8 cellular contexts compared by ENCODE assay signal in the genomic region with DNA sequence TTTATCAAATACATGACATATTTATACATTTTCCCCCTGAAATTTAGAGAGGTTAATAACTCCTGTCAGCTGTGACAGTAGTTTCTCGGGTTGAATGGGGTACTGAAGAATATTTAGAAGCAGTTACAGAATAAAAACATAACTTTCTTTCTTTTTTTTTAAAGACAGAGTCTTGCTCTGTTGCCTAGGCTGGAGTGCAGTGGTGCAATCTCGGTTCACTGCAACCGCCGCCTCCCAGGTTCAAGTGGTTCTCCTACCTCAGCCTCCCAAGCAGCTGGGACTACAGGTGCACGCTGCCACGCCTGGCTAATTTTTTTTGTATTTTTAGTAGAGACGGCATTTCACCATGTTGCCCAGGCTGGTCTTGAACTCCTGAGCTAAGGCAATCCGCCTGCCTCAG. TPM values are rescaled to one million over a fixed set of nuclear protein-coding genes. Genes with fewer than 3 reads are reported as not detected.
DNase-seq lines count a peak whose midpoint lies in the region; ATAC-seq and TF ChIP-seq lines count a peak whose summit lies in the region.
"Not testable (repeated sequence)": the region's sequence is repeated elsewhere in the genome, so short reads cannot be mapped to it uniquely, and the experiment has no call there.

No MANE protein-coding gene starts in this region.

- H3K4me1 Mint-ChIP-seq in CD4-positive, CD25-positive, alpha-beta regulatory T cell: peaks cover 54 to 90% (median 71%) of the 10 kb centered on the region in 4 donors
- peaks cover 30% of the 10 kb centered on the region for H3K4me1 Mint-ChIP-seq in activated CD4-positive, alpha-beta T cell treated with anti-CD3 and anti-CD28 coated beads, Interleukin-2, amount 10 ng/mL, durations not matched to agents 7 days and 5 days
- peaks cover 27% of the 10 kb centered on the region for H3K4me1 Mint-ChIP-seq in activated naive CD4-positive, alpha-beta T cell treated with anti-CD3 and anti-CD28 coated beads, Interleukin-2, amount 10 ng/mL, durations not matched to agents 7 days and 5 days
- peaks cover 14 to 60% (median 54%) of the 10 kb centered on the region in 7 donors for H3K4me1 Mint-ChIP-seq in naive thymus-derived CD4-positive, alpha-beta T cell

- H3K9me3 ChIP-seq in CD4-positive, CD25-positive, alpha-beta regulatory T cell (ENCODE audit: control insufficient read depth in 2 of 2, low read length in 2 of 2); OCI-LY3 (ENCODE audit: insufficient read depth, low read length); naive thymus-derived CD4-positive, alpha-beta T cell (ENCODE audit: control insufficient read depth in 2 of 3, low read length in 3 of 3): not testable (repeated sequence)

- H4K20me1 ChIP-seq in OCI-LY3 (ENCODE audit: insufficient read depth, low read length): not testable (repeated sequence)

- H3K27me3 ChIP-seq in CD4-positive, CD25-positive, alpha-beta regulatory T cell (ENCODE audit: control insufficient read depth, insufficient read depth, low read length); OCI-LY3 (ENCODE audit: low read depth, low read length); naive thymus-derived CD4-positive, alpha-beta T cell (ENCODE audit: control insufficient read depth in 2 of 2, insufficient read depth in 2 of 2, low read length in 2 of 2): not testable (repeated sequence)

- H3K27ac ChIP-seq in CD4-positive, CD25-positive, alpha-beta regulatory T cell (ENCODE audit: insufficient read depth, low read length, poor library complexity, severe bottlenecking): peak overlapping the region; percentile 85
- H3K27ac ChIP-seq in OCI-LY3 (ENCODE audit: low read length): peak overlapping the region; percentile 92
- H3K27ac ChIP-seq in naive thymus-derived CD4-positive, alpha-beta T cell (ENCODE audit: low read depth, low read length): not testable (repeated sequence)

- H3K27me3 Mint-ChIP-seq in CD4-positive, CD25-positive, alpha-beta regulatory T cell; activated CD4-positive, alpha-beta T cell treated with anti-CD3 and anti-CD28 coated beads, Interleukin-2, amount 10 ng/mL, durations not matched to agents 7 days and 5 days; activated naive CD4-positive, alpha-beta T cell treated with anti-CD3 and anti-CD28 coated beads, Interleukin-2, amount 10 ng/mL, durations not matched to agents 7 days and 5 days; naive thymus-derived CD4-positive, alpha-beta T cell: not testable (repeated sequence)

- DNase-seq in CD4-positive, CD25-positive, alpha-beta regulatory T cell; activated CD4-positive, alpha-beta T cell treated with anti-CD3 and anti-CD28 coated beads, Interleukin-2, amount 10 ng/mL, durations not matched to agents 7 days and 5 days; activated naive CD4-positive, alpha-beta T cell treated with anti-CD3 and anti-CD28 coated beads, Interleukin-2, amount 10 ng/mL, durations not matched to agents 7 days and 5 days; naive thymus-derived CD4-positive, alpha-beta T cell: not testable (repeated sequence)

- peak overlapping the region; percentile 79 for H3K4me3 ChIP-seq in CD4-positive, CD25-positive, alpha-beta regulatory T cell (ENCODE audit: low read depth, low read length)
- H3K4me3 ChIP-seq in OCI-LY3 (ENCODE audit: low read length): peak overlapping the region; percentile 36
- H3K4me3 ChIP-seq in naive thymus-derived CD4-positive, alpha-beta T cell (ENCODE audit: low read length): not testable (repeated sequence)

- CTCF ChIA-PET in activated CD4-positive, alpha-beta T cell treated with anti-CD3 and anti-CD28 coated beads, Interleukin-2, amount 10 ng/mL, durations not matched to agents 7 days and 5 days (lab: Charles Lee): not testable (repeated sequence)
- CTCF ChIA-PET in activated naive CD4-positive, alpha-beta T cell treated with anti-CD3 and anti-CD28 coated beads, Interleukin-2, amount 10 ng/mL, durations not matched to agents 7 days and 5 days (lab: Charles Lee): interaction anchor here (0.9 to 2.5 kb wide), 2 partner anchors 15 to 65 kb away, joined by 3 to 5 read pairs; no protein-coding TSS in a partner anchor
- CTCF ChIA-PET in naive thymus-derived CD4-positive, alpha-beta T cell (lab: Charles Lee): interaction anchor here (0.5 to 4.4 kb wide), 2 partner anchors 51 to 226 kb away, joined by 3 to 15 read pairs; no protein-coding TSS in a partner anchor

- peak overlapping the region; percentile 59 to 93 (median 85) for H3K27ac Mint-ChIP-seq in CD4-positive, CD25-positive, alpha-beta regulatory T cell
- peak overlapping the region; percentile 74 for H3K27ac Mint-ChIP-seq in activated CD4-positive, alpha-beta T cell treated with anti-CD3 and anti-CD28 coated beads, Interleukin-2, amount 10 ng/mL, durations not matched to agents 7 days and 5 days
- H3K27ac Mint-ChIP-seq in activated naive CD4-positive, alpha-beta T cell treated with anti-CD3 and anti-CD28 coated beads, Interleukin-2, amount 10 ng/mL, durations not matched to agents 7 days and 5 days: peak overlapping the region; percentile 60
- peak overlapping the region in 7 of 9 donors; percentile 14 to 88 (median 80) for H3K27ac Mint-ChIP-seq in naive thymus-derived CD4-positive, alpha-beta T cell

- not testable (repeated sequence) for TF ChIP-seq CTCF in OCI-LY3 (IDR thresholded peaks at IDR 0.05; ENCODE audit: low read depth, low read length)

- H3K36me3 ChIP-seq in CD4-positive, CD25-positive, alpha-beta regulatory T cell (ENCODE audit: control insufficient read depth, insufficient read depth, low read length): peaks cover 54% of the 10 kb centered on the region
- H3K36me3 ChIP-seq in OCI-LY3 (replicated peaks; ENCODE audit: low read depth, low read length): peaks cover 51% of the 10 kb centered on the region
- peaks cover 0 to 31% (median 14%) of the 10 kb centered on the region in 3 experiments for H3K36me3 ChIP-seq in naive thymus-derived CD4-positive, alpha-beta T cell (ENCODE audit: control insufficient read depth in 2 of 3, insufficient read depth in 3 of 3, low read length in 3 of 3)

- intact Hi-C loops in naive thymus-derived CD4-positive, alpha-beta T cell (cut with micrococcal nuclease): loop anchor here (5.0 kb wide), 2 partner anchors 83 to 127 kb away; partner anchors contain the start of gene VPS54 (in 1 of the 2)

- not testable (repeated sequence) for H3K9me3 Mint-ChIP-seq in CD4-positive, CD25-positive, alpha-beta regulatory T cell; activated CD4-positive, alpha-beta T cell treated with anti-CD3 and anti-CD28 coated beads, Interleukin-2, amount 10 ng/mL, durations not matched to agents 7 days and 5 days; activated naive CD4-positive, alpha-beta T cell treated with anti-CD3 and anti-CD28 coated beads, Interleukin-2, amount 10 ng/mL, durations not matched to agents 7 days and 5 days; naive thymus-derived CD4-positive, alpha-beta T cell

- POLR2A ChIA-PET in activated CD4-positive, alpha-beta T cell treated with anti-CD3 and anti-CD28 coated beads, Interleukin-2, amount 10 ng/mL, durations not matched to agents 7 days and 5 days (lab: Charles Lee): not testable (repeated sequence)
- POLR2A ChIA-PET in naive thymus-derived CD4-positive, alpha-beta T cell (lab: Charles Lee): interaction anchor here (0.7 to 2.5 kb wide), 2 partner anchors 9 to 42 kb away, joined by 3 to 14 read pairs; no protein-coding TSS in a partner anchor

- peak overlapping the region in 3 of 4 donors; percentile 31 to 69 (median 59) for H3K4me3 Mint-ChIP-seq in CD4-positive, CD25-positive, alpha-beta regulatory T cell
- H3K4me3 Mint-ChIP-seq in activated CD4-positive, alpha-beta T cell treated with anti-CD3 and anti-CD28 coated beads, Interleukin-2, amount 10 ng/mL, durations not matched to agents 7 days and 5 days; activated naive CD4-positive, alpha-beta T cell treated with anti-CD3 and anti-CD28 coated beads, Interleukin-2, amount 10 ng/mL, durations not matched to agents 7 days and 5 days: not testable (repeated sequence)
- peak overlapping the region in 2 of 10 donors; percentile 11 to 80 for H3K4me3 Mint-ChIP-seq in naive thymus-derived CD4-positive, alpha-beta T cell

- peaks cover 40% of the 10 kb centered on the region for H3K4me1 ChIP-seq in CD4-positive, CD25-positive, alpha-beta regulatory T cell (ENCODE audit: control insufficient read depth, insufficient read depth, low read length, poor library complexity, severe bottlenecking)
- peaks cover 84% of the 10 kb centered on the region for H3K4me1 ChIP-seq in OCI-LY3 (ENCODE audit: low read length)
- peaks cover 0 to 16% of the 10 kb centered on the region in 2 donors for H3K4me1 ChIP-seq in naive thymus-derived CD4-positive, alpha-beta T cell (ENCODE audit: control insufficient read depth in 2 of 2, insufficient read depth in 2 of 2, low read length in 2 of 2)

- not testable (repeated sequence) for ATAC-seq in CD4-positive, CD25-positive, alpha-beta regulatory T cell (ENCODE audit: low read depth in 2 of 2); naive thymus-derived CD4-positive, alpha-beta T cell
- ATAC-seq in GM19035 (IDR thresholded peaks at IDR 0.05; ENCODE audit: unreplicated experiment) (peak; percentile 37), GM21529 (IDR thresholded peaks at IDR 0.05; ENCODE audit: unreplicated experiment) (peak; percentile 56), HG02884 (IDR thresholded peaks at IDR 0.05; ENCODE audit: unreplicated experiment) (peak; percentile 63)

- peak overlapping the region; percentile 75 for H3K4me2 ChIP-seq in OCI-LY3 (ENCODE audit: low read length)

- peak overlapping the region; percentile 59 for H3K9ac ChIP-seq in OCI-LY3 (ENCODE audit: low read length)

- peaks cover 53% of the 10 kb centered on the region for H3K36me3 Mint-ChIP-seq in CD4-positive, CD25-positive, alpha-beta regulatory T cell
- peaks cover 69% of the 10 kb centered on the region for H3K36me3 Mint-ChIP-seq in activated CD4-positive, alpha-beta T cell treated with anti-CD3 and anti-CD28 coated beads, Interleukin-2, amount 10 ng/mL, durations not matched to agents 7 days and 5 days (ENCODE audit: low read depth)
- H3K36me3 Mint-ChIP-seq in activated naive CD4-positive, alpha-beta T cell treated with anti-CD3 and anti-CD28 coated beads, Interleukin-2, amount 10 ng/mL, durations not matched to agents 7 days and 5 days: peaks cover 58% of the 10 kb centered on the region
- peaks cover 11 to 58% (median 48%) of the 10 kb centered on the region in 5 donors for H3K36me3 Mint-ChIP-seq in naive thymus-derived CD4-positive, alpha-beta T cell

- peaks cover 13% of the 10 kb centered on the region for H3K79me2 ChIP-seq in OCI-LY3 (ENCODE audit: low read length)

- H2AFZ ChIP-seq in OCI-LY3 (ENCODE audit: low read depth, low read length): not testable (repeated sequence)

RNA-seq across cellular contexts. Expression of gene PELI1, which starts 43.6 kb away (rescaled TPM):
- total RNA-seq in CD4-positive, CD25-positive, alpha-beta regulatory T cell: 405 TPM
- 10 to 100 TPM; 32.9 to 39.8 (median 33.8) TPM for polyA plus RNA-seq in CD4-positive, CD25-positive, alpha-beta regulatory T cell
- 10 to 100 TPM; 25.6 to 29.8 TPM for total RNA-seq in activated CD4-positive, alpha-beta T cell treated with anti-CD3 and anti-CD28 coated beads, Interleukin-2, amount 10 ng/mL, durations not matched to agents 7 days and 5 days
- total RNA-seq in naive thymus-derived CD4-positive, alpha-beta T cell: 100 to 1,000 TPM in 2 of 5 experiments, 10 to 100 TPM in 3; 33.4 to 170 (median 57.2) TPM
- 10 to 100 TPM; 12.3 to 15.2 TPM for polyA plus RNA-seq in naive thymus-derived CD4-positive, alpha-beta T cell
